In the genomic region with DNA sequence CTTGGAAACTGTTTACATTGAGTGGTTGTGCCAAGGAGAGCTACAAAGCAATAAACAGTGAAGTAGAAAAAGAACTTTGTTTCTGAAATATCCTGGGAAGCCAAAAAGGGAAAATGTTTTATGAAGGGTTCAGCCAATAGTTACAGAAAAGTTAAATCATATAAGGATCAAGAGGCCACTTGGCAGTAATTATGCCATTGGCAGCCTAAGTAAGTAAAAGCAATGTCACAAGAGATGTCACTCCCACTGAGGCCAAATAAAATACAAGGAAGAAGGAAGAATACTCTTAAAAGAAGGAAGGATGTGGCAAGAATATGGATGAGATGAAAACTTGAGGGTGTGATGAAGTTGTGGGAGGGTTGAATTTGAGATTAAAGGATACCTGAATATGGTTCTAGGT, we compare ENCODE assay signal across 26 cellular contexts.
"Had no signal": no experiment of that assay in that cellular context is flagged by ENCODE, and none has a peak within 500 bp of the region (broad histone marks: within the 10 kb centered on the region; RNA-seq: fewer than 3 reads in every experiment).

No MANE protein-coding gene starts in this region.

- DNase-seq: activated CD4-positive, CD25-positive, alpha-beta regulatory T cell; activated CD8-positive, alpha-beta memory T cell treated with anti-CD3 and anti-CD28 coated beads, Interleukin-2, amount 50 U/mL, for 4 hours; activated CD8-positive, alpha-beta T cell treated with anti-CD3 and anti-CD28 coated beads for 36 hours; activated effector memory CD4-positive, alpha-beta T cell treated with anti-CD3 and anti-CD28 coated beads, Interleukin-2, amount 50 U/mL, for 16 hours; activated naive CD4-positive, alpha-beta T cell treated with Interleukin-2 at 50 U/mL for 16 hours; activated naive CD8-positive, alpha-beta T cell treated with anti-CD3 and anti-CD28 coated beads, Interleukin-2, amount 50 U/mL, for 24 hours; amniotic stem cell; body of pancreas; central memory CD4-positive, alpha-beta T cell; NCI-H1092; NCI-H1417; NCI-H2029 treated with DMSO at 0.1 percent for 48 hours; NCI-H510A treated with DMSO at 0.1 percent for 48 hours; Peyer's patch; SHP77; SW 1271; T-helper 9 cell had no signal

- H3K27me3 Mint-ChIP-seq: activated CD8-positive, alpha-beta T cell treated with anti-CD3 and anti-CD28 coated beads for 36 hours; activated naive CD8-positive, alpha-beta T cell treated with anti-CD3 and anti-CD28 coated beads, Interleukin-2, amount 50 U/mL, for 24 hours had no signal

- H3K9me3 ChIP-seq: ascending aorta, body of pancreas, Peyer's patch, SJSA1 had no signal

- H3K9me3 Mint-ChIP-seq: activated CD8-positive, alpha-beta T cell treated with anti-CD3 and anti-CD28 coated beads for 36 hours; activated naive CD4-positive, alpha-beta T cell treated with anti-CD3 and anti-CD28 coated beads, Interleukin-2, amount 50 U/mL, for 72 hours; activated naive CD8-positive, alpha-beta T cell treated with anti-CD3 and anti-CD28 coated beads, Interleukin-2, amount 50 U/mL, for 24 hours; activated T-helper 1 cell treated with anti-CD3 and anti-CD28 coated beads, Interleukin-12 subunit alpha, Interleukin-12 subunit beta, Interleukin-2, Interleukin-4 antibody, amounts not matched to agents 30 ng/mL and 10 ng/mL and 1 ng/mL, durations not matched to agents 14 hours and 24 hours and 36 hours; T-helper 1 cell treated with Interleukin-12 subunit alpha and Interleukin-12 subunit beta and Interleukin-4 antibody, amounts not matched to agents 30 μg/mL and 1 μg/mL, for 36 hours had no signal

- ATAC-seq: activated CD8-positive, alpha-beta T cell treated with anti-CD3 and anti-CD28 coated beads for 36 hours; activated naive CD4-positive, alpha-beta T cell treated with anti-CD3 and anti-CD28 coated beads, Interleukin-2, amount 50 U/mL, for 72 hours; activated naive CD8-positive, alpha-beta T cell treated with anti-CD3 and anti-CD28 coated beads, Interleukin-2, amount 50 U/mL, for 24 hours; body of pancreas; SK-N-SH treated with all-trans-retinoic acid at 6 μM for 48 hours had no signal

- H3K4me1 ChIP-seq: ascending aorta, body of pancreas, Peyer's patch, SJSA1 had no signal

- H3K4me3 Mint-ChIP-seq: activated CD8-positive, alpha-beta T cell treated with anti-CD3 and anti-CD28 coated beads for 36 hours; activated naive CD8-positive, alpha-beta T cell treated with anti-CD3 and anti-CD28 coated beads, Interleukin-2, amount 50 U/mL, for 24 hours; activated T-helper 1 cell treated with anti-CD3 and anti-CD28 coated beads, Interleukin-12 subunit alpha, Interleukin-12 subunit beta, Interleukin-2, Interleukin-4 antibody, amounts not matched to agents 30 ng/mL and 10 ng/mL and 1 ng/mL, durations not matched to agents 14 hours and 24 hours and 36 hours; T-helper 1 cell treated with Interleukin-12 subunit alpha and Interleukin-12 subunit beta and Interleukin-4 antibody, amounts not matched to agents 30 μg/mL and 1 μg/mL, for 36 hours had no signal

- H3K27ac ChIP-seq: ascending aorta, body of pancreas, KMS-11, Peyer's patch, SJSA1, VCaP had no signal

- H3K27me3 ChIP-seq: ascending aorta, body of pancreas, Peyer's patch, SJSA1 had no signal

- H3K4me1 Mint-ChIP-seq: activated naive CD8-positive, alpha-beta T cell treated with anti-CD3 and anti-CD28 coated beads, Interleukin-2, amount 50 U/mL, for 24 hours had no signal

- H3K4me3 ChIP-seq: ascending aorta, body of pancreas, Peyer's patch, SJSA1 had no signal

- FAIRE-seq: bronchial epithelial cell had no signal

- H3K27ac Mint-ChIP-seq: activated CD8-positive, alpha-beta T cell treated with anti-CD3 and anti-CD28 coated beads for 36 hours; activated naive CD8-positive, alpha-beta T cell treated with anti-CD3 and anti-CD28 coated beads, Interleukin-2, amount 50 U/mL, for 24 hours; activated T-helper 1 cell treated with anti-CD3 and anti-CD28 coated beads, Interleukin-12 subunit alpha, Interleukin-12 subunit beta, Interleukin-2, Interleukin-4 antibody, amounts not matched to agents 30 ng/mL and 10 ng/mL and 1 ng/mL, durations not matched to agents 14 hours and 24 hours and 36 hours; T-helper 1 cell treated with Interleukin-12 subunit alpha and Interleukin-12 subunit beta and Interleukin-4 antibody, amounts not matched to agents 30 μg/mL and 1 μg/mL, for 36 hours had no signal

- H3K9ac ChIP-seq: KMS-11 had no signal

- H3K4me2 ChIP-seq: KMS-11 had no signal
